ENCODE assay signal across 25 cellular contexts in the genomic region with DNA sequence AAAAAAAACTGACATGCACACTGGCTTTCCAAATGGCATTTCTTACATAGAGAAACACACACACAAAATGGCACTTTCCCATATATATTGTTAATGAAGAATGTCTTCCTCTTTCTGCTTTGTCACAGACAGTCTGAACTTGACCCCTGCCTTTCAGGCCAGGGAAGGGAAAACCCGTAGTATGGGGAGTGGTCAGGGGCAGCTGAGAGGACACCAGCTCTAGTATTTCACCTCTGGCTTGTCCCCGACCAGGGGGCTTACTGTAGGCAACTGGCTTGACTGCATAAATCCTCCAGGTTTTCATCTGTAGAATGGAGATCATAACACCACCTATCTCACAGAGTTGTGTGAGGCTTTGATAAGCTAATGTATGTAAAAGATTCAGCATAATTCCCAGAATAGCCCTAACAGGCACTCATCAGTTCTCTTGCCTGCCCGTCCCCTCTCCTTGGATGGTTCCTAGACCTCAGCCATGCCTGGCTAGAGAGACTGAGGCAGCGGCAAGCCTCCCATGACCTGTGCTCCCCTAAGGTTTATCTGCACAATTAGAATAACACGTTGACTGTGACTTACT.
DNase-seq lines count a peak whose midpoint lies in the region; ATAC-seq, FAIRE-seq and TF ChIP-seq lines count a peak whose summit lies in the region.
"Had no signal": no experiment of that assay in that cellular context is flagged by ENCODE, and none has a peak within 500 bp of the region (broad histone marks: within the 10 kb centered on the region; RNA-seq: fewer than 3 reads in every experiment).

No MANE protein-coding gene starts in this region.

- 6% methylated on average over 4 of the region's 5 CpGs for WGBS in K562 (ENCODE audit: insufficient coverage, low coverage, missing lambda C conversion rate)
- no CpG with 5 or more reads among the region's 5 CpGs for WGBS in trophoblast cell (ENCODE audit: extremely low coverage, insufficient coverage, insufficient read length)

- peaks cover 11% of the 10 kb centered on the region for H3K9me3 Mint-ChIP-seq in activated naive CD8-positive, alpha-beta T cell (ENCODE audit: low read depth)
- H3K9me3 Mint-ChIP-seq in activated naive CD8-positive, alpha-beta T cell treated with anti-CD3 and anti-CD28 coated beads, Interleukin-2, amount 50 U/mL, for 24 hours: peaks cover 22% of the 10 kb centered on the region
- peaks cover 34% of the 10 kb centered on the region for H3K9me3 Mint-ChIP-seq in nephron progenitor cell

- peak overlapping the region; percentile 34 for H3K27ac Mint-ChIP-seq in activated naive CD8-positive, alpha-beta T cell
- H3K27ac Mint-ChIP-seq in activated naive CD8-positive, alpha-beta T cell treated with anti-CD3 and anti-CD28 coated beads, Interleukin-2, amount 50 U/mL, for 24 hours: no peak overlapping the region
- H3K27ac Mint-ChIP-seq in nephron progenitor cell: peak overlapping the region; percentile 82
- H3K27ac Mint-ChIP-seq: CD4-positive, alpha-beta T cell; CD8-positive, alpha-beta memory T cell had no signal

- no peak for FAIRE-seq in K562 (lab: Jason Lieb, UNC)
- FAIRE-seq: A549, D721Med, G401.6, GM12892, GM19239 had no signal

- peaks cover 30% of the 10 kb centered on the region for H3K36me3 Mint-ChIP-seq in activated naive CD8-positive, alpha-beta T cell
- peaks cover 27% of the 10 kb centered on the region for H3K36me3 Mint-ChIP-seq in activated naive CD8-positive, alpha-beta T cell treated with anti-CD3 and anti-CD28 coated beads, Interleukin-2, amount 50 U/mL, for 24 hours (ENCODE audit: low read depth)
- H3K36me3 Mint-ChIP-seq in nephron progenitor cell (ENCODE audit: low read depth): peaks cover 35% of the 10 kb centered on the region

- no peak for ATAC-seq in activated naive CD8-positive, alpha-beta T cell treated with anti-CD3 and anti-CD28 coated beads, Interleukin-2, amount 50 U/mL, for 24 hours
- peak; percentile 80 for ATAC-seq in K562
- ATAC-seq: A549, HCT116 had no signal

- H3K9me3 ChIP-seq in K562 (replicated peaks; ENCODE audit: control insufficient read depth, insufficient read depth, low read depth, low read length): no peaks in the 10 kb centered on the region
- H3K9me3 ChIP-seq in trophoblast cell (ENCODE audit: insufficient read depth, low read depth, low read length): peaks cover 10% of the 10 kb centered on the region
- peaks cover 0 to 7% of the 10 kb centered on the region in 2 donors for H3K9me3 ChIP-seq in right atrium auricular region
- H3K9me3 ChIP-seq: A549, BE2C had no signal

- CTCF ChIA-PET in K562 (lab: Yijun Ruan, JAX; ENCODE audit: low intra/inter-chr PET ratio): no interaction called here

- in situ Hi-C loops in K562 (cut with MboI): no loop called here

- peaks cover 0 to 3% of the 10 kb centered on the region in 2 experiments; a peak in 3 of 5 replicates for H3K4me1 ChIP-seq in K562 (replicated peaks in 1 of 2; ENCODE audit: control insufficient read depth in 2 of 2, insufficient read depth in 2 of 2, low read length in 2 of 2)
- no peaks in the 10 kb centered on the region for H3K4me1 ChIP-seq in trophoblast cell (ENCODE audit: control insufficient read depth in 1 of 2, insufficient read depth in 2 of 2, low read length in 2 of 2)
- H3K4me1 ChIP-seq in right atrium auricular region: no peaks in the 10 kb centered on the region
- H3K4me1 ChIP-seq: A549, BE2C had no signal

- no peaks in the 10 kb centered on the region for H3K9me1 ChIP-seq in K562 (ENCODE audit: control insufficient read depth, insufficient read depth, low read length)

- H2AFZ ChIP-seq in K562 (ENCODE audit: low read depth, low read length) (no peak overlapping the region), trophoblast cell (ENCODE audit: insufficient read depth, low read length, poor library complexity) (no peak overlapping the region)
- H2AFZ ChIP-seq: GM23248 had no signal

- H3K27me3 ChIP-seq in K562 (ENCODE audit: control insufficient read depth in 2 of 2, insufficient read depth in 2 of 2, low read length in 2 of 2): no peaks in the 10 kb centered on the region; a peak in 1 of 5 replicates
- H3K27me3 ChIP-seq in trophoblast cell (ENCODE audit: insufficient read depth, low read length): no peaks in the 10 kb centered on the region
- no peaks in the 10 kb centered on the region for H3K27me3 ChIP-seq in right atrium auricular region
- H3K27me3 ChIP-seq: BE2C; BLaER1 treated with 17β-estradiol and CSF1 and Interleukin-3, amounts not matched to agents 10 nM and 100 nM had no signal

- no peak overlapping the region for H4K12ac ChIP-seq in trophoblast cell (ENCODE audit: low read depth, low read length)

- H2BK12ac ChIP-seq in trophoblast cell (ENCODE audit: low read length): no peak overlapping the region

- POLR2A ChIA-PET in K562 (lab: Yijun Ruan, JAX): interaction anchor here (0.5 to 1.1 kb wide), 3 partner anchors 19 to 33 kb away, joined by 3 to 5 read pairs (median 3); no protein-coding TSS in a partner anchor

- no peak overlapping the region for H2AK5ac ChIP-seq in trophoblast cell (ENCODE audit: low read length)

- no peaks in the 10 kb centered on the region for H3K79me1 ChIP-seq in trophoblast cell (ENCODE audit: low read length)

- H3K36me3 ChIP-seq in K562 (ENCODE audit: control insufficient read depth, insufficient read depth, low read length): no peaks in the 10 kb centered on the region
- H3K36me3 ChIP-seq in trophoblast cell (ENCODE audit: control insufficient read depth in 1 of 2, insufficient read depth in 2 of 2, low read length in 2 of 2): peaks cover 0 to 4% of the 10 kb centered on the region in 2 experiments
- H3K36me3 ChIP-seq in right atrium auricular region: no peaks in the 10 kb centered on the region
- H3K36me3 ChIP-seq: BE2C had no signal

- H3K9ac ChIP-seq in K562 (ENCODE audit: insufficient read depth in 1 of 2, low read depth in 2 of 2, low read length in 2 of 2) (no peak overlapping the region), trophoblast cell (ENCODE audit: low read length) (peak overlapping the region; percentile 69)
- H3K9ac ChIP-seq: BLaER1 treated with 17β-estradiol and CSF1 and Interleukin-3, amounts not matched to agents 10 nM and 100 nM; GM23248 had no signal

- H3K4me3 Mint-ChIP-seq in activated naive CD8-positive, alpha-beta T cell: no peak overlapping the region
- H3K4me3 Mint-ChIP-seq in activated naive CD8-positive, alpha-beta T cell treated with anti-CD3 and anti-CD28 coated beads, Interleukin-2, amount 50 U/mL, for 24 hours: no peak overlapping the region
- H3K4me3 Mint-ChIP-seq in nephron progenitor cell: no peak overlapping the region
- H3K4me3 Mint-ChIP-seq: CD14-positive monocyte; CD4-positive, alpha-beta T cell; H9 had no signal

- H3K27ac ChIP-seq in K562 (ENCODE audit: extremely low read depth, low read depth, low read length) (no peak overlapping the region), trophoblast cell (ENCODE audit: low read depth, low read length) (no peak overlapping the region), right atrium auricular region (no peak overlapping the region)
- H3K27ac ChIP-seq: A549; BLaER1 treated with 17β-estradiol and CSF1 and Interleukin-3, amounts not matched to agents 10 nM and 100 nM; GM23248 had no signal

- no peak overlapping the region for H4K91ac ChIP-seq in trophoblast cell (ENCODE audit: low read depth, low read length)

- H3K4me3 ChIP-seq in K562: no peak overlapping the region
- H3K4me3 ChIP-seq in trophoblast cell (ENCODE audit: low read depth, low read length): no peak overlapping the region
- H3K4me3 ChIP-seq in right atrium auricular region: no peak overlapping the region
- H3K4me3 ChIP-seq: A549; BLaER1 treated with 17β-estradiol and CSF1 and Interleukin-3, amounts not matched to agents 10 nM and 100 nM; GM23248 had no signal

- TF ChIP-seq EP300 in K562 (IDR thresholded peaks at IDR 0.05; ENCODE audit: low read length): no peak

- no peaks in the 10 kb centered on the region for H4K20me1 ChIP-seq in K562 (replicated peaks; ENCODE audit: control insufficient read depth, insufficient read depth, low read length)

- no peaks in the 10 kb centered on the region for H3K79me2 ChIP-seq in K562 (ENCODE audit: control insufficient read depth, insufficient read depth, low read length)
- H3K79me2 ChIP-seq in trophoblast cell (ENCODE audit: control insufficient read depth, insufficient read depth, low read length, poor library complexity): no peaks in the 10 kb centered on the region

- H3K23ac ChIP-seq in trophoblast cell (ENCODE audit: low read length): no peak overlapping the region

- H3K18ac ChIP-seq in trophoblast cell (ENCODE audit: low read length): no peak overlapping the region

- H4K8ac ChIP-seq in trophoblast cell (ENCODE audit: low read depth, low read length): no peak overlapping the region

- TF ChIP-seq RAD21 in K562 (CRISPR knock-in tag; conservative IDR thresholded peaks at IDR 0.05 in 1 of 2, IDR thresholded peaks at IDR 0.05 in 1 of 2): no peak

- H3K4me2 ChIP-seq in K562 (ENCODE audit: insufficient read depth, low read length) (no peak overlapping the region; the same call in 1 of the 2 replicates), trophoblast cell (ENCODE audit: low read length) (no peak overlapping the region)
- H3K4me2 ChIP-seq: A549; BLaER1 treated with 17β-estradiol and CSF1 and Interleukin-3, amounts not matched to agents 10 nM and 100 nM had no signal

- no peak overlapping the region for H2BK5ac ChIP-seq in trophoblast cell (ENCODE audit: low read depth, low read length, poor library complexity)

- no peaks in the 10 kb centered on the region for H3K4me1 Mint-ChIP-seq in activated naive CD8-positive, alpha-beta T cell (ENCODE audit: low read depth)
- H3K4me1 Mint-ChIP-seq in activated naive CD8-positive, alpha-beta T cell treated with anti-CD3 and anti-CD28 coated beads, Interleukin-2, amount 50 U/mL, for 24 hours: no peaks in the 10 kb centered on the region
- H3K4me1 Mint-ChIP-seq in nephron progenitor cell: peaks cover 36% of the 10 kb centered on the region
- H3K4me1 Mint-ChIP-seq: CD14-positive monocyte; CD8-positive, alpha-beta memory T cell had no signal

- no peak overlapping the region for H2BK120ac ChIP-seq in trophoblast cell (ENCODE audit: insufficient read depth, low read length, poor library complexity)

- H3K14ac ChIP-seq in trophoblast cell (ENCODE audit: low read length): no peak overlapping the region

- TF ChIP-seq POLR2A in K562 (conservative IDR thresholded peaks at IDR 0.05): no peak

- H3K27me3 Mint-ChIP-seq in activated naive CD8-positive, alpha-beta T cell: no peaks in the 10 kb centered on the region
- no peaks in the 10 kb centered on the region for H3K27me3 Mint-ChIP-seq in activated naive CD8-positive, alpha-beta T cell treated with anti-CD3 and anti-CD28 coated beads, Interleukin-2, amount 50 U/mL, for 24 hours
- H3K27me3 Mint-ChIP-seq in nephron progenitor cell (ENCODE audit: low read depth, poor library complexity): peaks cover 7% of the 10 kb centered on the region
- H3K27me3 Mint-ChIP-seq: CD4-positive, alpha-beta T cell had no signal

- TF ChIP-seq CTCF in K562 (IDR thresholded peaks at IDR 0.05 in 2 of 3, conservative IDR thresholded peaks at IDR 0.05 in 1 of 3; ENCODE audit: insufficient read depth in 2 of 3, low read depth in 1 of 3, low read length in 3 of 3): no peak
- no peak for TF ChIP-seq CTCF in nephron progenitor cell (IDR thresholded peaks at IDR 0.05)
- TF ChIP-seq CTCF in right atrium auricular region (IDR thresholded peaks at IDR 0.05): no peak

- BruUV-seq in K562 (replicated peaks; lab: Mats Ljungman, UMichigan): no TSS peak

- H3K4ac ChIP-seq in trophoblast cell (ENCODE audit: low read depth, low read length): no peak overlapping the region

- intact Hi-C loops in K562 (cut with micrococcal nuclease): no loop called here

- DNase-seq in activated naive CD8-positive, alpha-beta T cell treated with anti-CD3 and anti-CD28 coated beads, Interleukin-2, amount 50 U/mL, for 24 hours: no peak
- DNase-seq in K562 (ENCODE audit: extremely low read depth in 1 of 4, low spot score in 3 of 4) (peak in 3 of 4 experiments; percentile 12 to 33 (median 21)), nephron progenitor cell (no peak), trophoblast cell (no peak), DMS79 (lab: John Stamatoyannopoulos, UW) (no peak), right atrium auricular region (ENCODE audit: low spot score) (no peak), EL (no peak)
- DNase-seq: 8988T; ACHN; AML-193; BE2C; CD4-positive, alpha-beta T cell; CD8-positive, alpha-beta memory T cell; DMS 273 treated with DMSO at 0.1 percent for 48 hours; GM23248; H9 had no signal

Comparison
In these comparisons a context has a peak if more than half of its experiments do, and no peak if none do; other contexts are left out.
1. DNase-seq: peak in K562 (3 of 4); none in activated naive CD8-positive, alpha-beta T cell treated with anti-CD3 and anti-CD28 coated beads, Interleukin-2, amount 50 U/mL, for 24 hours (single experiment), nephron progenitor cell (single experiment), trophoblast cell (0 of 2), DMS79 (single experiment), right atrium auricular region (single experiment) and EL (single experiment).